Comparison of ENCODE assay signal across 8 cellular contexts in genomic region chr5:32311404-32312193, GRCh38. TPM values are rescaled to one million over a fixed set of nuclear protein-coding genes. Genes with fewer than 3 reads are reported as not detected.
DNase-seq lines count a peak whose midpoint lies in the region; ATAC-seq, FAIRE-seq and TF ChIP-seq lines count a peak whose summit lies in the region.

No MANE protein-coding gene starts in this region.

- H3K27ac ChIP-seq in heart right ventricle (peak overlapping the region; percentile 94 to 99 (median 98)), thymus (ENCODE audit: low read depth) (peak overlapping the region; percentile 87)

- no peak for FAIRE-seq in H54 (lab: Jason Lieb, UNC)

- 30 to 31% methylated on average over 16 of the region's 16 CpGs for WGBS in heart right ventricle, 2 donors
- 40% methylated on average over 16 of the region's 16 CpGs for WGBS in thymus

- H3K9me3 ChIP-seq in heart right ventricle (no peaks in the 10 kb centered on the region), adipocyte (ENCODE audit: control insufficient read depth, low read length) (no peaks in the 10 kb centered on the region), thymus (ENCODE audit: control insufficient read depth) (no peaks in the 10 kb centered on the region)

- TF ChIP-seq CTCF in heart right ventricle (IDR thresholded peaks at IDR 0.05) (no peak), kidney epithelial cell (IDR thresholded peaks at IDR 0.05; ENCODE audit: insufficient read depth, low read length, poor library complexity, severe bottlenecking) (no peak)

- H3K36me3 ChIP-seq in heart right ventricle, result peaks cover 0 to 4% (median 0%) of the 10 kb centered on the region in 9 donors
- H3K36me3 ChIP-seq in adipocyte (ENCODE audit: control insufficient read depth, insufficient read depth, low read length, severe bottlenecking), result no peaks in the 10 kb centered on the region
- H3K36me3 ChIP-seq in kidney epithelial cell (ENCODE audit: control insufficient read depth, insufficient read depth, low read length), result no peaks in the 10 kb centered on the region
- H3K36me3 ChIP-seq in thymus (ENCODE audit: control insufficient read depth, insufficient read depth), result no peaks in the 10 kb centered on the region

- DNase-seq in heart right ventricle (no peak), left ventricle myocardium superior (no peak), adipocyte (ENCODE audit: low read depth) (peak; percentile 50), kidney epithelial cell (ENCODE audit: low read depth) (no peak), H54 (ENCODE audit: insufficient read length, low spot score) (no peak)

- H3K4me1 ChIP-seq in heart right ventricle (peaks cover 0 to 58% (median 47%) of the 10 kb centered on the region in 9 donors), adipocyte (ENCODE audit: control insufficient read depth, insufficient read depth, low read length) (peaks cover 32% of the 10 kb centered on the region), thymus (ENCODE audit: control insufficient read depth, insufficient read depth, low read length) (peaks cover 6% of the 10 kb centered on the region)

- peak overlapping the region; percentile 64 to 96 (median 88) for H3K4me3 ChIP-seq in heart right ventricle
- peak overlapping the region; percentile 84 for H3K4me3 ChIP-seq in adipocyte (ENCODE audit: low read length)
- H3K4me3 ChIP-seq in kidney epithelial cell (ENCODE audit: low read depth, low read length), result peak overlapping the region; percentile 94
- H3K4me3 ChIP-seq in thymus (ENCODE audit: low read length), result peak overlapping the region; percentile 63

- TF ChIP-seq POLR2A in H54 (IDR thresholded peaks at IDR 0.05; ENCODE audit: low read depth, low read length), result no peak

- ATAC-seq in heart right ventricle (no peak), left ventricle myocardium superior (no peak), GM19324 (IDR thresholded peaks at IDR 0.05; ENCODE audit: low FRiP score, unreplicated experiment) (no peak), GM21576 (IDR thresholded peaks at IDR 0.05; ENCODE audit: unreplicated experiment) (no peak)

- intact Hi-C loops in heart right ventricle (cut with DNase I) (loop anchor here in 5 of 10 donors (5.0 to 10.0 kb wide), 3 partner anchors 34 to 79 kb away; no protein-coding TSS in a partner anchor), left ventricle myocardium superior (cut with micrococcal nuclease) (no loop called here)

- H3K27me3 ChIP-seq in heart right ventricle, result no peaks in the 10 kb centered on the region
- H3K27me3 ChIP-seq in adipocyte (replicated peaks; ENCODE audit: control insufficient read depth, insufficient read depth, low read length), result no peaks in the 10 kb centered on the region
- H3K27me3 ChIP-seq in kidney epithelial cell (ENCODE audit: control insufficient read depth, insufficient read depth, low read length), result no peaks in the 10 kb centered on the region
- H3K27me3 ChIP-seq in thymus (ENCODE audit: control insufficient read depth, insufficient read depth), result no peaks in the 10 kb centered on the region

- H3K9ac ChIP-seq in adipocyte (ENCODE audit: low read length), result peak overlapping the region; percentile 92

RNA-seq across cellular contexts. Expression of gene MTMR12, which starts 1.1 kb away (rescaled TPM):
- total RNA-seq in heart right ventricle (10 to 100 TPM; 15.4 to 27.2 (median 19.9) TPM), left ventricle myocardium superior (17.4 TPM), kidney epithelial cell (24.6 and 28.0 TPM in 2 replicates)
- polyA plus RNA-seq in heart right ventricle (1 to 10 TPM; 5.4 to 5.6 TPM), thymus (11.7 TPM)
